In genomic region chr19:28641395-28641794, GRCh38 we compare ENCODE assay signal across 27 cellular contexts.
"Had no signal": no experiment of that assay in that cellular context is flagged by ENCODE, and none has a peak within 500 bp of the region (broad histone marks: within the 10 kb centered on the region; RNA-seq: fewer than 3 reads in every experiment).

No MANE protein-coding gene starts in this region.

- H3K4me3 Mint-ChIP-seq: activated CD8-positive, alpha-beta memory T cell treated with anti-CD3 and anti-CD28 coated beads, Interleukin-2, amount 10 ng/mL, durations not matched to agents 7 days and 5 days; activated naive CD8-positive, alpha-beta T cell treated with anti-CD3 and anti-CD28 coated beads, Interleukin-2, amount 50 U/mL, for 24 hours; activated T-cell treated with anti-CD3 and anti-CD28 coated beads, Interleukin-2, amount 50 U/mL, for 4 hours; central memory CD8-positive, alpha-beta T cell had no signal

- DNase-seq: activated CD4-positive, alpha-beta T cell treated with anti-CD3 and anti-CD28 coated beads for 4 hours; activated CD4-positive, alpha-beta T cell treated with anti-CD3 and anti-CD28 coated beads, Interleukin-2, amount 50 U/mL, for 48 hours; activated CD8-positive, alpha-beta memory T cell treated with anti-CD3 and anti-CD28 coated beads, Interleukin-2, amount 10 ng/mL, durations not matched to agents 7 days and 5 days; activated effector memory CD4-positive, alpha-beta T cell treated with anti-CD3 and anti-CD28 coated beads, Interleukin-2, amount 50 U/mL, for 16 hours; activated naive CD4-positive, alpha-beta T cell treated with Interleukin-2 at 50 U/mL for 16 hours; activated naive CD8-positive, alpha-beta T cell treated with anti-CD3 and anti-CD28 coated beads, Interleukin-2, amount 50 U/mL, for 24 hours; activated T-cell treated with anti-CD3 and anti-CD28 coated beads, Interleukin-2, amount 50 U/mL, for 4 hours; amniotic stem cell; body of pancreas; NCI-H1092; NCI-H1417; NCI-H1930; NCI-H2171; NCI-H2227 treated with DMSO at 0.1 percent for 48 hours; NCI-H526; NCI-H774; NK-92 treated with Interleukin-12 subunit alpha and Interleukin-12 subunit beta, amount 100 ng/mL, for 24 hours; OCI-M1; RPMI8226; SK-N-SH; T-helper 1 cell had no signal

- H3K4me3 ChIP-seq: ascending aorta, body of pancreas had no signal

- H3K27ac Mint-ChIP-seq: activated CD8-positive, alpha-beta memory T cell treated with anti-CD3 and anti-CD28 coated beads, Interleukin-2, amount 10 ng/mL, durations not matched to agents 7 days and 5 days; activated naive CD8-positive, alpha-beta T cell treated with anti-CD3 and anti-CD28 coated beads, Interleukin-2, amount 50 U/mL, for 24 hours had no signal

- H3K27me3 ChIP-seq: ascending aorta, body of pancreas had no signal

- H3K4me2 ChIP-seq: SK-N-SH had no signal

- H3K36me3 Mint-ChIP-seq: activated CD8-positive, alpha-beta memory T cell treated with anti-CD3 and anti-CD28 coated beads, Interleukin-2, amount 10 ng/mL, durations not matched to agents 7 days and 5 days; activated naive CD4-positive, alpha-beta T cell treated with anti-CD3 and anti-CD28 coated beads, Interleukin-2, amount 50 U/mL, for 72 hours had no signal

- H3K4me1 Mint-ChIP-seq: activated CD8-positive, alpha-beta memory T cell treated with anti-CD3 and anti-CD28 coated beads, Interleukin-2, amount 10 ng/mL, durations not matched to agents 7 days and 5 days; activated naive CD8-positive, alpha-beta T cell treated with anti-CD3 and anti-CD28 coated beads, Interleukin-2, amount 50 U/mL, for 24 hours; central memory CD8-positive, alpha-beta T cell had no signal

- H3K27ac ChIP-seq: ascending aorta, body of pancreas, VCaP had no signal

- H3K27me3 Mint-ChIP-seq: activated CD8-positive, alpha-beta memory T cell treated with anti-CD3 and anti-CD28 coated beads, Interleukin-2, amount 10 ng/mL, durations not matched to agents 7 days and 5 days; activated naive CD8-positive, alpha-beta T cell treated with anti-CD3 and anti-CD28 coated beads, Interleukin-2, amount 50 U/mL, for 24 hours; central memory CD8-positive, alpha-beta T cell had no signal

- H3K36me3 ChIP-seq: ascending aorta had no signal

- H3K9me3 Mint-ChIP-seq: activated naive CD8-positive, alpha-beta T cell treated with anti-CD3 and anti-CD28 coated beads, Interleukin-2, amount 50 U/mL, for 24 hours; central memory CD8-positive, alpha-beta T cell had no signal

- H3K4me1 ChIP-seq: ascending aorta had no signal

- ATAC-seq: activated CD8-positive, alpha-beta memory T cell treated with anti-CD3 and anti-CD28 coated beads, Interleukin-2, amount 10 ng/mL, durations not matched to agents 7 days and 5 days; activated naive CD4-positive, alpha-beta T cell treated with anti-CD3 and anti-CD28 coated beads, Interleukin-2, amount 50 U/mL, for 72 hours; activated naive CD8-positive, alpha-beta T cell treated with anti-CD3 and anti-CD28 coated beads, Interleukin-2, amount 50 U/mL, for 24 hours; activated T-cell treated with anti-CD3 and anti-CD28 coated beads, Interleukin-2, amount 50 U/mL, for 4 hours; body of pancreas; Panc1; Right ventricle myocardium inferior had no signal

- H3K9ac ChIP-seq: SK-N-SH had no signal
